8 cellular contexts compared by ENCODE assay signal in genomic region chr11:65872555-65873279, GRCh38. TPM values are rescaled to one million over a fixed set of nuclear protein-coding genes. Genes with fewer than 3 reads are reported as not detected.
A peak's percentile ranks its signal among the peaks of the same experiment; 100 is the strongest.
DNase-seq lines count a peak whose midpoint lies in the region; ATAC-seq and TF ChIP-seq lines count a peak whose summit lies in the region.

Gene EFEMP2 (minus strand): TSS chr11:65872800. CDS start chr11:65872354, 446 bp downstream.

- no peaks in the 10 kb centered on the region; the same call in 2 of the 3 replicates for H3K9me3 Mint-ChIP-seq in GM23338
- no peaks in the 10 kb centered on the region for H3K9me3 Mint-ChIP-seq in activated B cell treated with CpG ODN at 0.5 μM for 24 hours

- H4K20me1 ChIP-seq in GM23338 (replicated peaks; ENCODE audit: insufficient read depth): no peaks in the 10 kb centered on the region; the same call in 1 of the 2 replicates

- POLR2A ChIA-PET in activated B cell treated with CpG ODN at 0.5 μM for 24 hours (lab: Charles Lee): interaction anchor here (1.0 to 5.2 kb wide), 11 partner anchors 11 to 233 kb away, joined by 3 to 113 read pairs (median 6); partner anchors contain the start of genes C11orf68, CCDC85B, CFL1 and FIBP

- no peaks in the 10 kb centered on the region for H3K36me3 Mint-ChIP-seq in GM23338 (ENCODE audit: low read depth)
- no peaks in the 10 kb centered on the region for H3K36me3 Mint-ChIP-seq in activated B cell treated with CpG ODN at 0.5 μM for 24 hours (ENCODE audit: low read depth)

- H3K14ac ChIP-seq in trophoblast cell (ENCODE audit: low read length): peak within 1 kb of the TSS; percentile 88

- no peaks in the 10 kb centered on the region for H3K9me2 ChIP-seq in GM23338 (ENCODE audit: insufficient read depth)

- H2BK12ac ChIP-seq in trophoblast cell (ENCODE audit: low read length): peak within 1 kb of the TSS; percentile 25

- H2AFZ ChIP-seq in GM23338 (peak within 1 kb of the TSS; percentile 98), trophoblast cell (ENCODE audit: insufficient read depth, low read length, poor library complexity) (peak within 1 kb of the TSS; percentile 73)

- ATAC-seq in GM23338: peak; percentile 9
- ATAC-seq in activated B cell treated with CpG ODN at 0.5 μM for 24 hours (ENCODE audit: low read depth): no peak
- ATAC-seq in Right ventricle myocardium superior (ENCODE audit: poor library complexity): peak; percentile 42

- no CpG with 5 or more reads among the region's 74 CpGs for WGBS in trophoblast cell (ENCODE audit: extremely low coverage, insufficient coverage, insufficient read length)

- no peak for TF ChIP-seq CTCF in GM23338 (conservative IDR thresholded peaks at IDR 0.05; ENCODE audit: low read depth in 2 of 2)
- TF ChIP-seq CTCF in activated B cell treated with CpG ODN at 0.5 μM for 24 hours (IDR thresholded peaks at IDR 0.05): no peak

- CTCF ChIA-PET in activated B cell treated with CpG ODN at 0.5 μM for 24 hours (lab: Charles Lee): interaction anchor here (1.2 to 2.1 kb wide), 3 partner anchors 13 to 17 kb away, joined by 3 to 25 read pairs (median 9); partner anchors contain the start of genes CCDC85B, FIBP and MUS81

- H3K4me1 Mint-ChIP-seq in GM23338 (peaks cover 3% of the 10 kb centered on the region; the same call in 2 of the 3 replicates), activated B cell treated with CpG ODN at 0.5 μM for 24 hours (peaks cover 20% of the 10 kb centered on the region)

- peak within 1 kb of the TSS; percentile 92 for H4K12ac ChIP-seq in trophoblast cell (ENCODE audit: low read depth, low read length)

- peaks cover 13% of the 10 kb centered on the region for H3K79me1 ChIP-seq in trophoblast cell (ENCODE audit: low read length)

- H3K23ac ChIP-seq in trophoblast cell (ENCODE audit: low read length): peak within 1 kb of the TSS; percentile 34

- H3K18ac ChIP-seq in trophoblast cell (ENCODE audit: low read length): peak within 1 kb of the TSS; percentile 97

- peak within 1 kb of the TSS; percentile 80 for H3K4ac ChIP-seq in trophoblast cell (ENCODE audit: low read depth, low read length)

- H3K27ac Mint-ChIP-seq in GM23338 (no peak within 1 kb of the TSS), activated B cell treated with CpG ODN at 0.5 μM for 24 hours (peak within 1 kb of the TSS; percentile 88)

- H3K36me3 ChIP-seq in GM23338 (ENCODE audit: insufficient read depth) (no peaks in the 10 kb centered on the region), trophoblast cell (ENCODE audit: control insufficient read depth in 1 of 2, insufficient read depth in 2 of 2, low read length in 2 of 2) (peaks cover 19 to 32% of the 10 kb centered on the region in 2 experiments)

- H2BK5ac ChIP-seq in trophoblast cell (ENCODE audit: low read depth, low read length, poor library complexity): peak within 1 kb of the TSS; percentile 71

- H3K4me3 ChIP-seq in GM23338: peak within 1 kb of the TSS; percentile 83
- peak within 1 kb of the TSS; percentile 85 for H3K4me3 ChIP-seq in trophoblast cell (ENCODE audit: low read depth, low read length)

- H3K79me2 ChIP-seq in GM23338 (replicated peaks; ENCODE audit: insufficient read depth) (no peaks in the 10 kb centered on the region), trophoblast cell (ENCODE audit: control insufficient read depth, insufficient read depth, low read length, poor library complexity) (peaks cover 9% of the 10 kb centered on the region)

- intact Hi-C loops in activated B cell treated with CpG ODN at 0.5 μM for 24 hours (cut with micrococcal nuclease): loop anchor here (2.0 kb wide), 2 partner anchors 14 to 16 kb away; partner anchors contain the start of genes CFL1 and FIBP
- intact Hi-C loops in Right ventricle myocardium superior (cut with DNase I): no loop called here

- peak within 1 kb of the TSS; percentile 91 for H2AK5ac ChIP-seq in trophoblast cell (ENCODE audit: low read length)

- H3K9ac ChIP-seq in trophoblast cell (ENCODE audit: low read length): peak within 1 kb of the TSS; percentile 77

- H3F3A ChIP-seq in GM23338 (replicated peaks; ENCODE audit: low read depth): no peaks in the 10 kb centered on the region; the same call in 1 of the 2 replicates

- H3K27me3 Mint-ChIP-seq in GM23338 (ENCODE audit: insufficient read depth, low read depth, poor library complexity) (peaks cover 46% of the 10 kb centered on the region), activated B cell treated with CpG ODN at 0.5 μM for 24 hours (peaks cover 5% of the 10 kb centered on the region)

- H3K27me3 ChIP-seq in GM23338 (ENCODE audit: insufficient read depth) (peaks cover 29% of the 10 kb centered on the region), trophoblast cell (ENCODE audit: insufficient read depth, low read length) (no peaks in the 10 kb centered on the region)

- H3K4me2 ChIP-seq in GM23338 (peak within 1 kb of the TSS; percentile 99), trophoblast cell (ENCODE audit: low read length) (peak within 1 kb of the TSS; percentile 99)

- no peaks in the 10 kb centered on the region for H3K9me3 ChIP-seq in trophoblast cell (ENCODE audit: insufficient read depth, low read depth, low read length)

- peak within 1 kb of the TSS; percentile 45 for H2BK120ac ChIP-seq in trophoblast cell (ENCODE audit: insufficient read depth, low read length, poor library complexity)

- H3K27ac ChIP-seq in GM23338 (ENCODE audit: low read depth): no peak within 1 kb of the TSS
- peak within 1 kb of the TSS; percentile 68 for H3K27ac ChIP-seq in trophoblast cell (ENCODE audit: low read depth, low read length)

- H3K4me3 Mint-ChIP-seq in GM23338 (peak within 1 kb of the TSS; percentile 75), activated B cell treated with CpG ODN at 0.5 μM for 24 hours (peak within 1 kb of the TSS; percentile 90)

- peak within 1 kb of the TSS; percentile 92 for H4K8ac ChIP-seq in trophoblast cell (ENCODE audit: low read depth, low read length)

- DNase-seq in GM23338 (ENCODE audit: low spot score) (no peak), activated B cell treated with CpG ODN at 0.5 μM for 24 hours (no peak), Right ventricle myocardium superior (peak; percentile 69), trophoblast cell (peak in 1 of 2 donors; percentile 52), middle frontal gyrus (ENCODE audit: extremely low spot score, low spot score) (no peak), SW480 (ENCODE audit: low spot score) (no peak)
- no peak for DNase-seq in activated CD4-positive, CD25-positive, alpha-beta regulatory T cell treated with anti-CD3 and anti-CD28 coated beads, Interleukin-2, amount 50 U/mL, for 72 hours
- DNase-seq in activated CD8-positive, alpha-beta memory T cell treated with anti-CD3 and anti-CD28 coated beads, Interleukin-2, amount 50 U/mL, for 4 hours: no peak

- H3K4me1 ChIP-seq in GM23338 (ENCODE audit: insufficient read depth) (no peaks in the 10 kb centered on the region; the same call in 1 of the 2 replicates), trophoblast cell (ENCODE audit: control insufficient read depth in 1 of 2, insufficient read depth in 2 of 2, low read length in 2 of 2) (peaks cover 9 to 14% of the 10 kb centered on the region in 2 experiments)

- peak within 1 kb of the TSS; percentile 93 for H4K91ac ChIP-seq in trophoblast cell (ENCODE audit: low read depth, low read length)

TF ChIP-seq in GM23338, 12 proteins besides CTCF, POLR2A, EP300 and RAD21:
- TF ChIP-seq, protein P1, sequence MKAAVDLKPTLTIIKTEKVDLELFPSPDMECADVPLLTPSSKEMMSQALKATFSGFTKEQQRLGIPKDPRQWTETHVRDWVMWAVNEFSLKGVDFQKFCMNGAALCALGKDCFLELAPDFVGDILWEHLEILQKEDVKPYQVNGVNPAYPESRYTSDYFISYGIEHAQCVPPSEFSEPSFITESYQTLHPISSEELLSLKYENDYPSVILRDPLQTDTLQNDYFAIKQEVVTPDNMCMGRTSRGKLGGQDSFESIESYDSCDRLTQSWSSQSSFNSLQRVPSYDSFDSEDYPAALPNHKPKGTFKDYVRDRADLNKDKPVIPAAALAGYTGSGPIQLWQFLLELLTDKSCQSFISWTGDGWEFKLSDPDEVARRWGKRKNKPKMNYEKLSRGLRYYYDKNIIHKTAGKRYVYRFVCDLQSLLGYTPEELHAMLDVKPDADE (IDR thresholded peaks at IDR 0.05): no peak
- TF ChIP-seq JUNB (IDR thresholded peaks at IDR 0.05; ENCODE audit: unreplicated experiment) (no peak), EZH2 (IDR thresholded peaks at IDR 0.05; ENCODE audit: low read depth, unreplicated experiment) (peak; percentile 63)

RNA-seq across cellular contexts. Expression of gene EFEMP2, which starts in this region (rescaled TPM):
- 4.5 and 9.4 TPM in 2 replicates for total RNA-seq in GM23338 (2014; rRNA removed; shearing (Covaris generic))
- 7.4 and 8.0 TPM in 2 replicates for polyA plus RNA-seq in GM23338 (2016; fragmentation: Nextera tagmentation; extraction: Ambion mirVana)
- total RNA-seq in activated B cell treated with CpG ODN at 0.5 μM for 24 hours (3.8 and 6.3 TPM in 2 replicates), Right ventricle myocardium superior (80.0 TPM)
- polyA plus RNA-seq in trophoblast cell (2013): 122 and 127 TPM in 2 replicates
